In the genomic region with DNA sequence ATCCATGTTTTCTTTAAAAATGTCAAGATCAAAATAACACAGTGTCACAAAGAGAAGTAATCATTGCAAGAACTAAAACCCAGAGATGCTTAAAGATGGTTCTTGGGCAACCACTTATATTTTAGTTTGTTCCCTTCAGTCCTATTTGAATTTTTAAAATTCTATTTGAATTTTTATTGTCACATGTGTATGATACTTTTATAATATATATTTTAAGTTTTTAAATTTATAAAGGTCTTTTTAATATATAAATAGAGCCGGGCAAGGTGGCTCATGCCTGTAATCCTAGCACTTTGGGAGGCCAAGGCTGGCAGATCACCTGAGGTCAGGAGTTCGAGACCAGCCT, we compare ENCODE assay signal across 12 cellular contexts. TPM values are rescaled to one million over a fixed set of nuclear protein-coding genes. Genes with fewer than 3 reads are reported as not detected.
DNase-seq lines count a peak whose midpoint lies in the region; ATAC-seq, FAIRE-seq and TF ChIP-seq lines count a peak whose summit lies in the region.
"Had no signal": no experiment of that assay in that cellular context is flagged by ENCODE, and none has a peak within 500 bp of the region (broad histone marks: within the 10 kb centered on the region; RNA-seq: fewer than 3 reads in every experiment).

No MANE protein-coding gene starts in this region.

- H3K9me3 ChIP-seq in HepG2 (ENCODE audit: low read length) = no peaks in the 10 kb centered on the region
- no peaks in the 10 kb centered on the region for H3K9me3 ChIP-seq in right lobe of liver
- H3K9me3 ChIP-seq in testis = no peaks in the 10 kb centered on the region
- H3K9me3 ChIP-seq: adrenal gland, colonic mucosa, upper lobe of left lung had no signal

- H3K4me1 ChIP-seq in HepG2 (ENCODE audit: insufficient read depth, low read length) = peaks cover 12% of the 10 kb centered on the region; the same call in 1 of the 2 replicates
- no peaks in the 10 kb centered on the region for H3K4me1 ChIP-seq in right lobe of liver
- H3K4me1 ChIP-seq in testis = no peaks in the 10 kb centered on the region
- H3K4me1 ChIP-seq: colonic mucosa had no signal

- H3K27me3 Mint-ChIP-seq in T-cell = no peaks in the 10 kb centered on the region
- peaks cover 3 to 10% (median 9%) of the 10 kb centered on the region in 3 donors for H3K27me3 Mint-ChIP-seq in immature natural killer cell (ENCODE audit: low read depth in 3 of 3)
- H3K27me3 Mint-ChIP-seq: memory B cell had no signal

- H3K27ac ChIP-seq in HepG2 (ENCODE audit: extremely low read length, insufficient read depth, low read length) = no peak overlapping the region
- H3K27ac ChIP-seq in right lobe of liver = no peak overlapping the region
- no peak overlapping the region for H3K27ac ChIP-seq in testis
- H3K27ac ChIP-seq: colonic mucosa had no signal

- ATAC-seq in HepG2 (no peak), right lobe of liver (no peak), T-cell (replicated peaks in 1 of 4) (no peak)

- no peak for DNase-seq in HepG2 (ENCODE audit: low spot score)
- DNase-seq in right lobe of liver = no peak
- no peak for DNase-seq in T-cell
- DNase-seq in immature natural killer cell = no peak
- DNase-seq in NCI-H2081 treated with DMSO at 0.1 percent for 48 hours (lab: John Stamatoyannopoulos, UW) = no peak
- no peak for DNase-seq in testis
- no peak for DNase-seq in effector CD8-positive, alpha-beta T cell (lab: John Stamatoyannopoulos, UW)
- DNase-seq in dedifferentiated amniotic fluid mesenchymal stem cell (ENCODE audit: extremely low spot score) = no peak
- DNase-seq: upper lobe of left lung had no signal

- BruUV-seq in HepG2 (replicated peaks; lab: Mats Ljungman, UMichigan) = no TSS peak

- CTCF ChIA-PET in HepG2 (lab: Yijun Ruan, JAX; ENCODE audit: low intra/inter-chr PET ratio, low total read pairs) (interaction anchor here (0.7 to 2.0 kb wide), 3 partner anchors 14 to 289 kb away, joined by 3 to 15 read pairs (median 10); no protein-coding TSS in a partner anchor), T-cell (lab: Charles Lee) (interaction anchor here (0.7 to 1.7 kb wide), 4 partner anchors 184 to 247 kb away, joined by 3 to 9 read pairs (median 6); no protein-coding TSS in a partner anchor)

- no peak overlapping the region for H3K9ac ChIP-seq in HepG2 (ENCODE audit: insufficient read depth, low read depth, low read length)

- TF ChIP-seq CTCF in HepG2 (CRISPR knock-in tag; IDR thresholded peaks at IDR 0.05) (no peak), right lobe of liver (IDR thresholded peaks at IDR 0.05) (no peak), testis (IDR thresholded peaks at IDR 0.05) (no peak)

- no peaks in the 10 kb centered on the region for H3K79me2 ChIP-seq in HepG2 (ENCODE audit: insufficient read depth, low read length)

- intact Hi-C loops in HepG2 (cut with micrococcal nuclease; ENCODE audit: unreplicated experiment) = loop anchor here (1.0 kb wide), 2 partner anchors 87 to 289 kb away; no protein-coding TSS in a partner anchor
- intact Hi-C loops in right lobe of liver (cut with DNase I) = no loop called here
- intact Hi-C loops in testis (cut with DNase I; ENCODE audit: low total_unique reads) = no loop called here

- TF ChIP-seq POLR2A in HepG2 (IDR thresholded peaks at IDR 0.05; ENCODE audit: insufficient read depth in 1 of 2, low read depth in 2 of 2, low read length in 2 of 2) = no peak
- no peak for TF ChIP-seq POLR2A in right lobe of liver (IDR thresholded peaks at IDR 0.05)
- no peak for TF ChIP-seq POLR2A in testis (IDR thresholded peaks at IDR 0.05)

- TF ChIP-seq EP300 in HepG2 (IDR thresholded peaks at IDR 0.05; ENCODE audit: low read depth in 2 of 2, low read length in 2 of 2) (no peak), HepG2 (CRISPR knock-in tag; IDR thresholded peaks at IDR 0.05; ENCODE audit: borderline replicate concordance) (no peak)

- no peaks in the 10 kb centered on the region for H3K27me3 ChIP-seq in HepG2 (ENCODE audit: control insufficient read depth in 1 of 2, insufficient read depth in 2 of 2, low read length in 2 of 2)
- H3K27me3 ChIP-seq in right lobe of liver = no peaks in the 10 kb centered on the region
- H3K27me3 ChIP-seq in testis = no peaks in the 10 kb centered on the region
- H3K27me3 ChIP-seq: adrenal gland, colonic mucosa, upper lobe of left lung had no signal

- H3K4me1 Mint-ChIP-seq in T-cell = peaks cover 6 to 13% (median 10%) of the 10 kb centered on the region in 3 donors
- H3K4me1 Mint-ChIP-seq in immature natural killer cell = peaks cover 28 to 34% of the 10 kb centered on the region in 2 donors

- WGBS in HepG2 (ENCODE audit: low lambda C conversion rate) = 30% methylated on average over 2 of the region's 2 CpGs
- 45% methylated on average over 2 of the region's 2 CpGs for WGBS in right lobe of liver (ENCODE audit: insufficient coverage, low coverage, low lambda C conversion rate, missing lambda C conversion rate)
- 68 to 74% methylated on average over 2 of the region's 2 CpGs for WGBS in testis, 2 donors

- POLR2A ChIA-PET in HepG2 (lab: Yijun Ruan, JAX) = no interaction called here
- POLR2A ChIA-PET in T-cell (lab: Charles Lee) = interaction anchor here in 1 of 2 donors (0.8 kb wide), 1 partner anchor 200 kb away, joined by 5 read pairs; no protein-coding TSS in a partner anchor

- H3K36me3 ChIP-seq in HepG2 (replicated peaks in 1 of 2; ENCODE audit: control insufficient read depth in 1 of 2, insufficient read depth in 2 of 2, low read length in 2 of 2) (no peaks in the 10 kb centered on the region), right lobe of liver (no peaks in the 10 kb centered on the region), testis (ENCODE audit: low read depth, missing control alignments) (no peaks in the 10 kb centered on the region)
- H3K36me3 ChIP-seq: adrenal gland, colonic mucosa, upper lobe of left lung had no signal

- H3K4me2 ChIP-seq in HepG2 (ENCODE audit: low read depth, low read length) = peak overlapping the region; percentile 98

- in situ Hi-C loops in HepG2 (cut with HindIII; ENCODE audit: extremely low pct_ligation_motif_present, low pct_unique_long_range_greater_than_20kb) = loop anchor here (5.0 kb wide), 1 partner anchor 247 kb away; no protein-coding TSS in a partner anchor

- no peaks in the 10 kb centered on the region for H4K20me1 ChIP-seq in HepG2 (ENCODE audit: insufficient read depth, low read length)

- FAIRE-seq in HepG2 (lab: Jason Lieb, UNC) = no peak

- peak overlapping the region; percentile 85 to 95 (median 88) for H3K4me3 Mint-ChIP-seq in T-cell
- H3K4me3 Mint-ChIP-seq in immature natural killer cell = peak overlapping the region; percentile 81 to 96 (median 93)

- TF ChIP-seq RAD21 in HepG2 (CRISPR knock-in tag; IDR thresholded peaks at IDR 0.05) = no peak

- H3K36me3 Mint-ChIP-seq in T-cell = no peaks in the 10 kb centered on the region
- H3K36me3 Mint-ChIP-seq in immature natural killer cell = no peaks in the 10 kb centered on the region
- H3K36me3 Mint-ChIP-seq: memory B cell had no signal

- H3K27ac Mint-ChIP-seq in T-cell = peak overlapping the region; percentile 90 to 91
- H3K27ac Mint-ChIP-seq in immature natural killer cell = peak overlapping the region in 4 of 6 donors; percentile 12 to 90 (median 78)

- H3K4me3 ChIP-seq in HepG2 (replicated peaks in 1 of 3; ENCODE audit: insufficient read depth in 1 of 3, low read depth in 2 of 3, low read length in 3 of 3) = no peak overlapping the region
- no peak overlapping the region for H3K4me3 ChIP-seq in right lobe of liver
- no peak overlapping the region for H3K4me3 ChIP-seq in testis

- H3K9me3 Mint-ChIP-seq in T-cell (no peaks in the 10 kb centered on the region), immature natural killer cell (no peaks in the 10 kb centered on the region)
- H3K9me3 Mint-ChIP-seq: memory B cell had no signal

- no peak overlapping the region for H2AFZ ChIP-seq in HepG2 (ENCODE audit: low read length)

TF ChIP-seq in HepG2, 621 proteins besides CTCF, POLR2A, EP300 and RAD21:
- no peak for TF ChIP-seq ZKSCAN5 (CRISPR knock-in tag; IDR thresholded peaks at IDR 0.05)

RNA-seq across cellular contexts. Expression of gene DISC1, which starts 22.3 kb away (rescaled TPM):
- total RNA-seq in HepG2 (2016; rRNA removed; fragmentation: Illumina TruSeq; extraction: Trizol) (3.1 and 4.2 TPM in 2 replicates), right lobe of liver (1 to 10 TPM; 1.8 to 3.3 (median 2.4) TPM), T-cell (10 to 100 TPM; 12.9 to 37.0 (median 14.6) TPM), testis (1 to 10 TPM; 5.7 to 6.8 TPM)
- 3.2 and 3.7 TPM in 2 replicates for total RNA-seq in HepG2 (2016; cell fraction: cytosol; rRNA removed; fragmentation: Illumina TruSeq; extraction: Trizol; ENCODE audit: low read depth)
- 2.7 and 3.2 TPM in 2 replicates for total RNA-seq in HepG2 (2016; cell fraction: insoluble cytoplasmic fraction; rRNA removed; fragmentation: Illumina TruSeq; extraction: Trizol)
- total RNA-seq in HepG2 (2016; cell fraction: membrane; rRNA removed; fragmentation: Illumina TruSeq; extraction: Trizol) = 2.0 and 2.1 TPM in 2 replicates
- 11.7 and 13.7 TPM in 2 replicates for total RNA-seq in HepG2 (2016; cell fraction: nucleus; rRNA removed; fragmentation: Illumina TruSeq; extraction: Trizol)
- polyA plus RNA-seq in HepG2 (2011; rRNA removed) (4.0 and 4.6 TPM in 2 replicates), immature natural killer cell (1 to 10 TPM in 2 of 3 donors, not detected in 1; 1.1 to 1.3 TPM), testis (ENCODE audit: insufficient read depth, low read depth, low replicate concordance) (1.8 TPM)
- polyA plus RNA-seq in HepG2 (2011; cell fraction: cytosol; rRNA removed) = 2.4 and 2.6 TPM in 2 replicates
- 8.2 and 12.2 TPM in 2 replicates for polyA plus RNA-seq in HepG2 (2011; cell fraction: nucleus; rRNA removed)
- polyA plus RNA-seq in HepG2 (2012) = 1.7 and 1.9 TPM in 2 replicates
- 0.10 and 0.16 TPM in 2 replicates for polyA plus RNA-seq in HepG2 (2016; cell fraction: cytosol; fragmentation: Illumina TruSeq; extraction: Trizol; ENCODE audit: low read depth)
- polyA plus RNA-seq in HepG2 (2016; cell fraction: insoluble cytoplasmic fraction; fragmentation: Illumina TruSeq; extraction: Trizol; ENCODE audit: low read depth) = 1.5 and 1.7 TPM in 2 replicates
- polyA plus RNA-seq in HepG2 (2016; cell fraction: membrane; fragmentation: Illumina TruSeq; extraction: Trizol; ENCODE audit: low read depth) = 0.24 and 0.28 TPM in 2 replicates
- 2.9 and 3.5 TPM in 2 replicates for polyA plus RNA-seq in HepG2 (2016; cell fraction: nucleus; fragmentation: Illumina TruSeq; extraction: Trizol; ENCODE audit: insufficient read depth, low read depth)
- polyA minus RNA-seq in HepG2 (2011; rRNA and poly(A)+ RNA removed; ENCODE audit: low replicate concordance) = 0.05 and 38.4 TPM in 2 replicates
- 4.8 and 5.2 TPM in 2 replicates for polyA minus RNA-seq in HepG2 (2011; cell fraction: cytosol; rRNA and poly(A)+ RNA removed)
- polyA minus RNA-seq in HepG2 (2011; cell fraction: nucleus; rRNA and poly(A)+ RNA removed) = 51.5 and 66.8 TPM in 2 replicates
